In genomic region chr2:132669854-132670103, GRCh38 we compare ENCODE assay signal across 8 cellular contexts. TPM values are rescaled to one million over a fixed set of nuclear protein-coding genes. Genes with fewer than 3 reads are reported as not detected.
A peak's percentile ranks its signal among the peaks of the same experiment; 100 is the strongest.
DNase-seq lines count a peak whose midpoint lies in the region; ATAC-seq, FAIRE-seq and TF ChIP-seq lines count a peak whose summit lies in the region.

No MANE protein-coding gene starts in this region.

- no peaks in the 10 kb centered on the region for H3F3A ChIP-seq in smooth muscle cell (ENCODE audit: low read depth)

- no peaks in the 10 kb centered on the region for H4K20me1 ChIP-seq in smooth muscle cell (ENCODE audit: low read depth)

- no peaks in the 10 kb centered on the region for H3K79me2 ChIP-seq in smooth muscle cell (ENCODE audit: low read depth)

- DNase-seq in HTR-8/SVneo (ENCODE audit: insufficient read length, low spot score) (peak; percentile 19), ascending aorta (ENCODE audit: low spot score in 2 of 2) (no peak), smooth muscle cell (lab: John Stamatoyannopoulos, UW; ENCODE audit: unreplicated experiment) (no peak), cortex of kidney (lab: John Stamatoyannopoulos, UW) (no peak), activated gamma-delta T cell treated with Interleukin-2 at 50 U/mL for 16 hours (no peak), occipital lobe (lab: John Stamatoyannopoulos, UW) (no peak)

- H3K9ac ChIP-seq in iPS-18a (ENCODE audit: low read length) (no peak overlapping the region), smooth muscle cell (ENCODE audit: low read depth) (no peak overlapping the region)

- H3K4me3 ChIP-seq in ascending aorta (peak overlapping the region; percentile 42 to 46), iPS-18a (ENCODE audit: low read length) (peak overlapping the region; percentile 74), smooth muscle cell (peak overlapping the region; percentile 54)

- H3K4me1 ChIP-seq in ascending aorta (peaks cover 6 to 8% of the 10 kb centered on the region in 2 donors), iPS-18a (ENCODE audit: control insufficient read depth, low read depth, low read length) (peaks cover 4% of the 10 kb centered on the region), smooth muscle cell (ENCODE audit: low read depth) (peaks cover 19% of the 10 kb centered on the region)

- H3K36me3 ChIP-seq in ascending aorta = no peaks in the 10 kb centered on the region
- no peaks in the 10 kb centered on the region for H3K36me3 ChIP-seq in iPS-18a (ENCODE audit: control insufficient read depth, low read depth, low read length)
- no peaks in the 10 kb centered on the region for H3K36me3 ChIP-seq in smooth muscle cell (ENCODE audit: low read depth)

- H3K27ac ChIP-seq in ascending aorta = no peak overlapping the region
- H3K27ac ChIP-seq in iPS-18a (ENCODE audit: low read length) = no peak overlapping the region
- no peak overlapping the region for H3K27ac ChIP-seq in smooth muscle cell (ENCODE audit: low read depth)

- WGBS in smooth muscle cell (ENCODE audit: low lambda C conversion rate) = under 1% methylated on average over 24 of the region's 24 CpGs

- H3K9me3 ChIP-seq in ascending aorta = no peaks in the 10 kb centered on the region
- no peaks in the 10 kb centered on the region for H3K9me3 ChIP-seq in iPS-18a (ENCODE audit: control insufficient read depth, low read depth, low read length)
- H3K9me3 ChIP-seq in smooth muscle cell (replicated peaks; ENCODE audit: low read depth) = no peaks in the 10 kb centered on the region

- TF ChIP-seq CTCF in ascending aorta (IDR thresholded peaks at IDR 0.05) (no peak), smooth muscle cell (IDR thresholded peaks at IDR 0.05; ENCODE audit: borderline replicate concordance, insufficient read depth, poor library complexity, severe bottlenecking) (no peak)

- no peak overlapping the region for H2AFZ ChIP-seq in smooth muscle cell (ENCODE audit: low read depth)

- FAIRE-seq in HTR-8/SVneo (lab: Jason Lieb, UNC) = no peak

- peak overlapping the region; percentile 97 for H3K4me2 ChIP-seq in smooth muscle cell

- intact Hi-C loops in ascending aorta (cut with DNase I) = no loop called here

- H3K27me3 ChIP-seq in ascending aorta = peaks cover 6% of the 10 kb centered on the region
- H3K27me3 ChIP-seq in iPS-18a (ENCODE audit: control insufficient read depth, insufficient read depth, low read length) = peaks cover 84% of the 10 kb centered on the region
- peaks cover 57% of the 10 kb centered on the region for H3K27me3 ChIP-seq in smooth muscle cell (ENCODE audit: low read depth)

- ATAC-seq in HG03460 (IDR thresholded peaks at IDR 0.05; ENCODE audit: unreplicated experiment) = no peak

RNA-seq across cellular contexts. Expression of gene LYPD1, which starts 0.2 kb away (rescaled TPM):
- total RNA-seq in ascending aorta (not detected), smooth muscle cell (2.9 and 5.3 TPM in 2 replicates), occipital lobe (17.8 TPM)
- 2.5 and 4.6 TPM in 2 replicates for polyA plus RNA-seq in smooth muscle cell
